In genomic region chr4:82381235-82381634, GRCh38 we compare ENCODE assay signal across 2 cellular contexts.
TF ChIP-seq lines count a peak whose summit lies in the region.

No MANE protein-coding gene starts in this region.

TF ChIP-seq in HEK293, 187 proteins besides CTCF, POLR2A, EP300 and RAD21:
- TF ChIP-seq SETDB1 (IDR thresholded peaks at IDR 0.05; ENCODE audit: insufficient read length, low read length), result peak; percentile 29
- no peak for TF ChIP-seq ZNF18 (tag by site-specific recombination; IDR thresholded peaks at IDR 0.05)

TF ChIP-seq in K562, 482 proteins besides CTCF, POLR2A, EP300 and RAD21:
- TF ChIP-seq NCOA2 (IDR thresholded peaks at IDR 0.05; ENCODE audit: partially characterized antibody in 2 of 2) (no peak), ZNF444 (CRISPR knock-in tag; IDR thresholded peaks at IDR 0.05) (no peak), ZNF12 (CRISPR knock-in tag; IDR thresholded peaks at IDR 0.05) (no peak), CBX3 (IDR thresholded peaks at IDR 0.05; ENCODE audit: borderline replicate concordance in 1 of 2, low read length in 2 of 2) (peak in 1 of 2 experiments; percentile 55; a peak in 1 of 3 replicates), ARHGAP35 (IDR thresholded peaks at IDR 0.05; ENCODE audit: partially characterized antibody) (no peak), TRIM28 (IDR thresholded peaks at IDR 0.05) (0 out of 2 replicates have a peak, but pooled peaks have one; percentile 22), POLR2B (IDR thresholded peaks at IDR 0.05; ENCODE audit: low read depth, partially characterized antibody) (no peak), FOXP1 (CRISPR knock-in tag; IDR thresholded peaks at IDR 0.05) (no peak), TAF15 (IDR thresholded peaks at IDR 0.05; ENCODE audit: low read depth, low read length) (no peak), NFE2 (IDR thresholded peaks at IDR 0.05; ENCODE audit: low read depth) (no peak), ETV1 (tag; conservative IDR thresholded peaks at IDR 0.05; ENCODE audit: low read depth) (no peak), XRCC5 (IDR thresholded peaks at IDR 0.05; ENCODE audit: low read depth, low read length) (no peak), ZNF408 (CRISPR knock-in tag; IDR thresholded peaks at IDR 0.05; ENCODE audit: low read depth) (no peak), BMI1 (IDR thresholded peaks at IDR 0.05; ENCODE audit: low read length) (no peak), MEIS2 (IDR thresholded peaks at IDR 0.05; ENCODE audit: partially characterized antibody) (no peak), ETV6 (IDR thresholded peaks at IDR 0.05; ENCODE audit: borderline replicate concordance in 1 of 2, low read depth in 2 of 2, low read length in 1 of 2) (no peak), ETV6 (CRISPR knock-in tag; IDR thresholded peaks at IDR 0.05; ENCODE audit: borderline replicate concordance) (no peak), ZFX (CRISPR knock-in tag; IDR thresholded peaks at IDR 0.05) (no peak), RERE (CRISPR knock-in tag; IDR thresholded peaks at IDR 0.05; ENCODE audit: borderline replicate concordance) (no peak)
